Comparison of ENCODE assay signal across 25 cellular contexts in the genomic region with DNA sequence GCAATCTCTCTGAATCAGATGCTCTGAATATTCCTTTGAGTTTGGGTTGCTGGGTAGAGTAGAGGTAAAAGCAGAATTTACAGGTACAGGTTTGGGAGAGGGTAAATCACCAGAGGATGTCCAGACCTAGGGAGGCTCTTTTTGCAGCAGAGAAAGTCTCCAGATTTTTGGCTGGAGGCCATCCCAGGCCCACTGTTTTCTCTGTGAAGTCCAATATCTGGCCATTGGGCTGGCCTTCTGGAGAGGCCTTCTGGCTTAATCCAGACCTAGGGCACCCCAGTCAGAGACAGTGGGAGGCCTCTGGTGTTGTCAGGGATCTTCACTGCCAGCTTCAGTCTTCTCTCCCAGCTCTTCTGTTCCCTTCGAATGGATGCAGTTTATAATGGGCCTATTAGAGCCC.
"Had no signal": no experiment of that assay in that cellular context is flagged by ENCODE, and none has a peak within 500 bp of the region (broad histone marks: within the 10 kb centered on the region; RNA-seq: fewer than 3 reads in every experiment).

No MANE protein-coding gene starts in this region.

- H3K4me1 ChIP-seq: pancreas, prostate gland, tibial nerve, uterus had no signal

- H3K9me3 Mint-ChIP-seq: natural killer cell; stimulated activated naive CD8-positive, alpha-beta T cell treated with anti-CD3 and anti-CD28 coated beads, Interleukin-15, Interleukin-2, amounts not matched to agents 100 ng/mL and 50 ng/mL, for 24 hours had no signal

- H3K4me1 Mint-ChIP-seq: immature natural killer cell, naive B cell, natural killer cell had no signal

- ATAC-seq: natural killer cell, pancreas, right cardiac atrium, sciatic nerve had no signal

- DNase-seq: hypothalamus; immature natural killer cell; left ventricle myocardium inferior; mesendoderm; naive B cell; natural killer cell; nephron progenitor cell; pancreas; posterior cingulate gyrus; retina; right cardiac atrium; stimulated activated CD4-positive, alpha-beta T cell treated with anti-CD3 and anti-CD28 coated beads, Interleukin-12 subunit alpha, Interleukin-12 subunit beta, amount 100 ng/mL, for 4 hours; stimulated activated CD4-positive, alpha-beta T cell treated with anti-CD3 and anti-CD28 coated beads, Interleukin-15, amount 100 ng/mL, for 24 hours; stimulated activated CD4-positive, alpha-beta T cell treated with anti-CD3 and anti-CD28 coated beads, Interleukin-2, amount 100 ng/mL, for 24 hours; stimulated activated CD4-positive, alpha-beta T cell treated with anti-CD3 and anti-CD28 coated beads, Interleukin-4, amount 100 ng/mL, for 1 hour; stimulated activated naive CD4-positive, alpha-beta T cell; uterus had no signal

- H3K27ac Mint-ChIP-seq: immature natural killer cell; mesothelial cell of epicardium; natural killer cell; stimulated activated naive CD8-positive, alpha-beta T cell treated with anti-CD3 and anti-CD28 coated beads, Interleukin-15, Interleukin-2, amounts not matched to agents 100 ng/mL and 50 ng/mL, for 24 hours; type B pancreatic cell had no signal

- H3K27me3 ChIP-seq: pancreas, tibial nerve, uterus had no signal

- H3K4me3 ChIP-seq: left ventricle myocardium inferior, lung, pancreas, prostate gland, skin epidermis, tibial nerve, uterus had no signal

- H3K36me3 Mint-ChIP-seq: immature natural killer cell, mesothelial cell of epicardium, natural killer cell had no signal

- H3K4me3 Mint-ChIP-seq: immature natural killer cell; mesothelial cell of epicardium; naive B cell; natural killer cell; nephron progenitor cell; stimulated activated naive CD8-positive, alpha-beta T cell treated with anti-CD3 and anti-CD28 coated beads, Interleukin-15, Interleukin-2, amounts not matched to agents 100 ng/mL and 50 ng/mL, for 24 hours; type B pancreatic cell had no signal

- H3K9me3 ChIP-seq: pancreas, prostate gland, uterus had no signal

- H3K27ac ChIP-seq: left ventricle myocardium inferior, pancreas, prostate gland, skin epidermis, tibial nerve, uterus had no signal

- H3K36me3 ChIP-seq: left ventricle myocardium inferior, pancreas, prostate gland, tibial nerve, uterus had no signal
